Comparison of ENCODE assay signal across 25 cellular contexts in genomic region chr11:97202613-97203292, GRCh38.
"Had no signal": no experiment of that assay in that cellular context is flagged by ENCODE, and none has a peak within 500 bp of the region (broad histone marks: within the 10 kb centered on the region; RNA-seq: fewer than 3 reads in every experiment).

No MANE protein-coding gene starts in this region.

- ATAC-seq: activated naive CD4-positive, alpha-beta T cell treated with anti-CD3 and anti-CD28 coated beads, Interleukin-2, amount 50 U/mL, for 72 hours; activated T-helper 17 cell treated with anti-CD3 and anti-CD28 coated beads, Interleukin-2, amount 50 U/mL, for 72 hours; effector memory CD8-positive, alpha-beta T cell; left lung; natural killer cell treated with Interleukin-12 subunit alpha and Interleukin-12 subunit beta and Interleukin-15 and Interleukin-18, amount 100 ng/mL, for 72 hours; stimulated activated memory B cell treated with anti-CD40 and anti-IgM and Interleukin-4, amounts not matched to agents 10 μg/mL and 1 μg/mL and 100 μg/mL, for 72 hours had no signal

- H3K27ac Mint-ChIP-seq: activated naive CD4-positive, alpha-beta T cell treated with anti-CD3 and anti-CD28 coated beads, Interleukin-2, amount 50 U/mL, for 72 hours; activated T-helper 17 cell treated with anti-CD3 and anti-CD28 coated beads, Interleukin-2, amount 50 U/mL, for 72 hours; brain; effector memory CD8-positive, alpha-beta T cell; immature natural killer cell; natural killer cell treated with Interleukin-12 subunit alpha and Interleukin-12 subunit beta and Interleukin-15 and Interleukin-18, amount 100 ng/mL, for 72 hours; stimulated activated memory B cell treated with anti-CD40 and anti-IgM and Interleukin-4, amounts not matched to agents 10 μg/mL and 1 μg/mL and 100 μg/mL, for 72 hours had no signal

- H3K4me2 ChIP-seq: smooth muscle cell had no signal

- H3K4me1 ChIP-seq: colonic mucosa, esophagus muscularis mucosa, left lung, parathyroid adenoma, stomach, suprapubic skin, tibial nerve had no signal

- H2AFZ ChIP-seq: parathyroid adenoma had no signal

- H3K9ac ChIP-seq: parathyroid adenoma had no signal

- H3K4me3 Mint-ChIP-seq: activated T-helper 17 cell treated with anti-CD3 and anti-CD28 coated beads, Interleukin-2, amount 50 U/mL, for 72 hours; brain; effector memory CD8-positive, alpha-beta T cell; immature natural killer cell; natural killer cell treated with Interleukin-12 subunit alpha and Interleukin-12 subunit beta and Interleukin-15 and Interleukin-18, amount 100 ng/mL, for 72 hours; stimulated activated memory B cell treated with anti-CD40 and anti-IgM and Interleukin-4, amounts not matched to agents 10 μg/mL and 1 μg/mL and 100 μg/mL, for 72 hours had no signal

- H3K27ac ChIP-seq: colonic mucosa, dorsolateral prefrontal cortex, esophagus muscularis mucosa, left lung, parathyroid adenoma, stomach, suprapubic skin, tibial nerve, VCaP had no signal

- H3K27me3 Mint-ChIP-seq: activated T-helper 17 cell treated with anti-CD3 and anti-CD28 coated beads, Interleukin-2, amount 50 U/mL, for 72 hours; brain; effector memory CD8-positive, alpha-beta T cell; natural killer cell treated with Interleukin-12 subunit alpha and Interleukin-12 subunit beta and Interleukin-15 and Interleukin-18, amount 100 ng/mL, for 72 hours; stimulated activated memory B cell treated with anti-CD40 and anti-IgM and Interleukin-4, amounts not matched to agents 10 μg/mL and 1 μg/mL and 100 μg/mL, for 72 hours had no signal

- DNase-seq: activated T-cell treated with anti-CD3 and anti-CD28 coated beads, Interleukin-2, amount 50 U/mL, for 1 hour; aorta; central memory CD4-positive, alpha-beta T cell; colonic mucosa; dorsolateral prefrontal cortex; effector memory CD8-positive, alpha-beta T cell; immature natural killer cell; left lung; mammary epithelial cell; midbrain; nucleus accumbens; stimulated activated CD4-positive, alpha-beta T cell treated with anti-CD3 and anti-CD28 coated beads, Interleukin-15, amount 100 ng/mL, for 24 hours; stomach; T-helper 2 cell had no signal

- H3K4me3 ChIP-seq: colonic mucosa, dorsolateral prefrontal cortex, esophagus muscularis mucosa, left lung, smooth muscle cell, stomach, suprapubic skin, tibial nerve had no signal

- H3K9me3 Mint-ChIP-seq: activated T-helper 17 cell treated with anti-CD3 and anti-CD28 coated beads, Interleukin-2, amount 50 U/mL, for 72 hours; stimulated activated memory B cell treated with anti-CD40 and anti-IgM and Interleukin-4, amounts not matched to agents 10 μg/mL and 1 μg/mL and 100 μg/mL, for 72 hours had no signal

- H3K4me1 Mint-ChIP-seq: activated T-helper 17 cell treated with anti-CD3 and anti-CD28 coated beads, Interleukin-2, amount 50 U/mL, for 72 hours; immature natural killer cell; stimulated activated memory B cell treated with anti-CD40 and anti-IgM and Interleukin-4, amounts not matched to agents 10 μg/mL and 1 μg/mL and 100 μg/mL, for 72 hours had no signal

- H3K79me2 ChIP-seq: parathyroid adenoma had no signal

- H3K36me3 Mint-ChIP-seq: activated naive CD4-positive, alpha-beta T cell treated with anti-CD3 and anti-CD28 coated beads, Interleukin-2, amount 50 U/mL, for 72 hours; brain; immature natural killer cell; natural killer cell treated with Interleukin-12 subunit alpha and Interleukin-12 subunit beta and Interleukin-15 and Interleukin-18, amount 100 ng/mL, for 72 hours; stimulated activated memory B cell treated with anti-CD40 and anti-IgM and Interleukin-4, amounts not matched to agents 10 μg/mL and 1 μg/mL and 100 μg/mL, for 72 hours had no signal

- H3K36me3 ChIP-seq: colonic mucosa, esophagus muscularis mucosa, left lung, stomach, suprapubic skin, tibial nerve had no signal

- H3K27me3 ChIP-seq: colonic mucosa, dorsolateral prefrontal cortex, esophagus muscularis mucosa, left lung, stomach, suprapubic skin, tibial nerve had no signal

- H3K9me3 ChIP-seq: colonic mucosa, suprapubic skin had no signal
